In the genomic region with DNA sequence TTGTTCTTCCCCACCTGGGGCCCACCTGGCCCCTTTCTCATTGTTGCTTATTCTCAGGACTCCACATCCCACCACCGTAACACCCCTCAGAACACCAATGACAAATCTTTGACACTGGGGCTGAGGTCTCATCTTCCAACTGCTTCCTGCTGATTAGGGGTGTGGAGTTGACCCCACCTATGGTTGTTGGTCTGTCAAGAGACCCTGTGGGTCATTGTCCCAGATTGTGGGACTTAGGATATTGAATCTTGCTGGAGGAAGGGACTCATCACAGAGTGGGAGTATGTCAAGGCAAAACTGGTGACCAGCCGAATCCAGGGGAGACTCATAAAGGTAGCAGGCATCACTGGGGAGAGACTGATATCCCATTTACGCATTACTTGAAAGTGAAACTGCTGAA, we compare ENCODE assay signal across 1 cellular context.
TF ChIP-seq lines count a peak whose summit lies in the region.

No MANE protein-coding gene starts in this region.

TF ChIP-seq in HCT116, 20 proteins besides CTCF, POLR2A, EP300 and RAD21:
- no peak for TF ChIP-seq ZBTB33 (IDR thresholded peaks at IDR 0.05; ENCODE audit: extremely low read depth, insufficient replicate concordance, low read length)
- no peak for TF ChIP-seq YY1 (IDR thresholded peaks at IDR 0.05; ENCODE audit: extremely low read depth, insufficient replicate concordance, low read depth, low read length)
- TF ChIP-seq ZNF274 (IDR thresholded peaks at IDR 0.05; ENCODE audit: low read depth, low read length): no peak
- TF ChIP-seq ELF1 (IDR thresholded peaks at IDR 0.05; ENCODE audit: borderline replicate concordance, low read depth): no peak
- TF ChIP-seq SRF (IDR thresholded peaks at IDR 0.05; ENCODE audit: low read depth): no peak
- TF ChIP-seq FOSL1 (IDR thresholded peaks at IDR 0.05; ENCODE audit: low read depth): no peak
- no peak for TF ChIP-seq POLR2AphosphoS5 (IDR thresholded peaks at IDR 0.05; ENCODE audit: low read depth, low read length)
- no peak for TF ChIP-seq TCF7L2 (IDR thresholded peaks at IDR 0.05; ENCODE audit: borderline replicate concordance, extremely low read depth, insufficient read depth, insufficient read length)
- TF ChIP-seq, protein P1, sequence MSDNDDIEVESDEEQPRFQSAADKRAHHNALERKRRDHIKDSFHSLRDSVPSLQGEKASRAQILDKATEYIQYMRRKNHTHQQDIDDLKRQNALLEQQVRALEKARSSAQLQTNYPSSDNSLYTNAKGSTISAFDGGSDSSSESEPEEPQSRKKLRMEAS (IDR thresholded peaks at IDR 0.05): no peak
- no peak for TF ChIP-seq SP1 (IDR thresholded peaks at IDR 0.05; ENCODE audit: low read depth)
- TF ChIP-seq, protein P2, sequence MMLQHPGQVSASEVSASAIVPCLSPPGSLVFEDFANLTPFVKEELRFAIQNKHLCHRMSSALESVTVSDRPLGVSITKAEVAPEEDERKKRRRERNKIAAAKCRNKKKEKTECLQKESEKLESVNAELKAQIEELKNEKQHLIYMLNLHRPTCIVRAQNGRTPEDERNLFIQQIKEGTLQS (IDR thresholded peaks at IDR 0.05): no peak
- TF ChIP-seq JUND (IDR thresholded peaks at IDR 0.05): no peak
- TF ChIP-seq CBX3 (IDR thresholded peaks at IDR 0.05; ENCODE audit: low read depth): no peak
- no peak for TF ChIP-seq EGR1 (IDR thresholded peaks at IDR 0.05; ENCODE audit: low read depth)
- TF ChIP-seq REST (IDR thresholded peaks at IDR 0.05; ENCODE audit: low read depth): no peak
TF ChIP-seq in HCT116: peak in this region for 0.
